In the genomic region with DNA sequence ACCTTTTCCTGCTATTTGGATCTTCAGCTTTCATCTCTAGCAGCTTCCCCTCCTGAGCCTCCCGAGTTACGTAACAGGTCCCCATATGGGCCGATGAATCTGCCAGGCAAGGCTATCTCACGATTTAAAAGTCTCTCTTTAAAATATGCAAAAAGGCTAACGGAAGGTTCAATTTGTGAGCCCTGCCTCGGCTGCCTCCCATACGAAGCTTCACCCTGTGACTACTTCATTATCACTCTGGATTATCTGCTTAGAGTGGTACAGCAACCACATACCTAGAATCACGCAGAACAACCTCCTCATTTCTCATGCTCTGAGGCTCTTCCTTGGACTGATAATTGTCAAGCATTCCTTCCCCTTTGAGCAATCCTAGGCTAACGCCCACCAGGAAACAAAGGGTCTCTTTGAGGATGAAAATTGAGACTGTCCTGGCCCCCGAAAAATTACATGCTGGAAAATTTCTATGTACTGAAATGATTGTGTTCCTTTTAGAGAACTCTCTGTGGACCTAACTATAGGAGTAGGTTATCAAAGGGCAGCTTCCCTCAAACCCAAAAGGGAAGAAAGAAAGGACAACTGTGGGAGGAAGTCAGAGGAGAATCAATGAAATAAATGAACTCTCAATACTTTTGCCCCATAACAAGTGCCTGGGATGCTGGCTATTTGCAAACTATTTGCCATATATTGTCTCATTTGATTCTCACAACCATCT, we compare ENCODE assay signal across 11 cellular contexts.
A peak's percentile ranks its signal among the peaks of the same experiment; 100 is the strongest.
DNase-seq lines count a peak whose midpoint lies in the region; ATAC-seq and TF ChIP-seq lines count a peak whose summit lies in the region.
"Had no signal": no experiment of that assay in that cellular context is flagged by ENCODE, and none has a peak within 500 bp of the region (broad histone marks: within the 10 kb centered on the region; RNA-seq: fewer than 3 reads in every experiment).

No MANE protein-coding gene starts in this region.

- H2AK9ac ChIP-seq in IMR-90 (replicated peaks; ENCODE audit: low read depth, low read length, poor library complexity), result no peak overlapping the region

- DNase-seq in A673 (ENCODE audit: low spot score), result peak; percentile 55
- DNase-seq in IMR-90, result no peak
- no peak for DNase-seq in lower lobe of right lung
- no peak for DNase-seq in glomerular visceral epithelial cell (ENCODE audit: extremely low spot score)
- no peak for DNase-seq in chondrocyte (ENCODE audit: low spot score)
- DNase-seq in D341Med (ENCODE audit: low spot score), result no peak
- no peak for DNase-seq in NCI-H1417 treated with DMSO at 0.1 percent for 48 hours (lab: John Stamatoyannopoulos, UW)
- DNase-seq: activated T-cell treated with anti-CD3 and anti-CD28 coated beads, Interleukin-2, amount 50 U/mL, for 4 hours had no signal

- peak overlapping the region; percentile 70 for H2AK5ac ChIP-seq in IMR-90 (ENCODE audit: low read depth, low read length)

- no peaks in the 10 kb centered on the region for H4K20me1 ChIP-seq in IMR-90 (ENCODE audit: insufficient read depth, low read length)
- H4K20me1 ChIP-seq: BLaER1 had no signal

- intact Hi-C loops in A673 (cut with micrococcal nuclease; ENCODE audit: unreplicated experiment), result no loop called here
- intact Hi-C loops in IMR-90 (cut with micrococcal nuclease), result no loop called here
- intact Hi-C loops in lower lobe of right lung (cut with DNase I), result no loop called here

- H3K56ac ChIP-seq in IMR-90 (ENCODE audit: extremely low read depth, insufficient read depth, low read length), result no peak overlapping the region

- H3K27me3 Mint-ChIP-seq in brain, result no peaks in the 10 kb centered on the region
- H3K27me3 Mint-ChIP-seq in chondrocyte (ENCODE audit: low read depth), result no peaks in the 10 kb centered on the region

- H3K4me3 Mint-ChIP-seq in brain (no peak overlapping the region), chondrocyte (ENCODE audit: unreplicated experiment) (no peak overlapping the region)
- H3K4me3 Mint-ChIP-seq: activated T-cell treated with anti-CD3 and anti-CD28 coated beads, Interleukin-2, amount 50 U/mL, for 4 hours; stimulated activated naive CD8-positive, alpha-beta T cell treated with anti-CD3 and anti-CD28 coated beads, Interleukin-15, Interleukin-2, amounts not matched to agents 100 ng/mL and 50 ng/mL, for 24 hours had no signal

- H2BK120ac ChIP-seq in IMR-90 (ENCODE audit: low read depth, low read length), result peak overlapping the region; percentile 26

- in situ Hi-C loops in IMR-90 (cut with MboI; ENCODE audit: low sequenced_read_pairs), result no loop called here

- H3K9me3 ChIP-seq in A673 (ENCODE audit: low read depth, low read length, poor library complexity, severe bottlenecking), result no peaks in the 10 kb centered on the region
- H3K9me3 ChIP-seq in IMR-90 (ENCODE audit: control insufficient read depth, insufficient read depth, low read length), result no peaks in the 10 kb centered on the region
- H3K9me3 ChIP-seq in lower lobe of right lung, result no peaks in the 10 kb centered on the region
- H3K9me3 ChIP-seq: BLaER1 had no signal

- H4K8ac ChIP-seq in IMR-90 (ENCODE audit: low read depth in 2 of 2, low read length in 2 of 2), result peak overlapping the region; percentile 31 to 39; a peak in 1 of 4 replicates

- peaks cover 7% of the 10 kb centered on the region for H3K4me1 Mint-ChIP-seq in brain
- H3K4me1 Mint-ChIP-seq in chondrocyte (ENCODE audit: low read depth), result peaks cover 38% of the 10 kb centered on the region

- BruUV-seq in A673 (replicated peaks; lab: Mats Ljungman, UMichigan) (no TSS peak), IMR-90 (replicated peaks; lab: Mats Ljungman, UMichigan) (no TSS peak)

- peak overlapping the region; percentile 56; the same call in 1 of the 2 replicates for H2BK20ac ChIP-seq in IMR-90 (ENCODE audit: low read depth, low read length)

- no peak overlapping the region for H3K9ac ChIP-seq in IMR-90 (ENCODE audit: low read depth, low read length)
- H3K9ac ChIP-seq: BLaER1 had no signal

- CTCF ChIA-PET in A673 (lab: Charles Lee), result no interaction called here
- CTCF ChIA-PET in IMR-90 (lab: Yijun Ruan, JAX), result no interaction called here

- H4K91ac ChIP-seq in IMR-90 (ENCODE audit: insufficient read depth, low read depth, low read length), result no peak overlapping the region

- H3K4me3 ChIP-seq in A673 (ENCODE audit: low read depth, low read length, poor library complexity, severe bottlenecking) (no peak overlapping the region), IMR-90 (ENCODE audit: insufficient read depth, low read depth, low read length) (no peak overlapping the region), lower lobe of right lung (no peak overlapping the region)
- H3K4me3 ChIP-seq: BLaER1 had no signal

- peak overlapping the region; percentile 42; the same call in 1 of the 2 replicates for H3K18ac ChIP-seq in IMR-90 (ENCODE audit: low read depth, low read length)

- peaks cover 5% of the 10 kb centered on the region; the same call in 1 of the 2 replicates for H3K9me1 ChIP-seq in IMR-90 (ENCODE audit: insufficient read depth, low read length)

- H3K4me2 ChIP-seq in IMR-90 (ENCODE audit: low read depth, low read length), result no peak overlapping the region
- H3K4me2 ChIP-seq: BLaER1 had no signal

- H3K9me3 Mint-ChIP-seq in brain (no peaks in the 10 kb centered on the region), chondrocyte (ENCODE audit: low read depth) (no peaks in the 10 kb centered on the region)
- H3K9me3 Mint-ChIP-seq: activated T-cell treated with anti-CD3 and anti-CD28 coated beads, Interleukin-2, amount 50 U/mL, for 4 hours; stimulated activated naive CD8-positive, alpha-beta T cell treated with anti-CD3 and anti-CD28 coated beads, Interleukin-15, Interleukin-2, amounts not matched to agents 100 ng/mL and 50 ng/mL, for 24 hours had no signal

- peak overlapping the region; percentile 15; the same call in 1 of the 3 replicates for H2BK15ac ChIP-seq in IMR-90 (ENCODE audit: low read depth, low read length)

- ATAC-seq in IMR-90 (ENCODE audit: low read depth), result no peak
- ATAC-seq in lower lobe of right lung, result peak in 1 of 2 donors; percentile 37
- ATAC-seq: activated T-cell treated with anti-CD3 and anti-CD28 coated beads, Interleukin-2, amount 50 U/mL, for 4 hours had no signal

- no peaks in the 10 kb centered on the region for H3K36me3 ChIP-seq in A673 (ENCODE audit: insufficient read depth, low read length, poor library complexity, severe bottlenecking)
- H3K36me3 ChIP-seq in IMR-90 (ENCODE audit: control insufficient read depth, insufficient read depth, low read length), result no peaks in the 10 kb centered on the region
- no peaks in the 10 kb centered on the region for H3K36me3 ChIP-seq in lower lobe of right lung
- H3K36me3 ChIP-seq: BLaER1 had no signal

- peak overlapping the region; percentile 44 for H3K14ac ChIP-seq in IMR-90 (replicated peaks; ENCODE audit: low read depth, low read length)

- POLR2A ChIA-PET in A673 (lab: Charles Lee; ENCODE audit: low non-redundant PET) (no interaction called here), IMR-90 (lab: Charles Lee; ENCODE audit: unreplicated experiment) (no interaction called here)

- H3K79me1 ChIP-seq in IMR-90 (ENCODE audit: low read depth in 1 of 2, low read length in 2 of 2), result no peaks in the 10 kb centered on the region

- no peak overlapping the region for H2BK5ac ChIP-seq in IMR-90 (ENCODE audit: low read depth, low read length, poor library complexity, severe bottlenecking)

- TF ChIP-seq RAD21 in IMR-90 (IDR thresholded peaks at IDR 0.05; ENCODE audit: low read length), result no peak

- no peaks in the 10 kb centered on the region for H3K27me3 ChIP-seq in A673 (replicated peaks; ENCODE audit: insufficient read depth, low read depth, low read length, poor library complexity)
- H3K27me3 ChIP-seq in IMR-90 (ENCODE audit: control insufficient read depth, insufficient read depth, low read length), result no peaks in the 10 kb centered on the region
- H3K27me3 ChIP-seq in lower lobe of right lung (ENCODE audit: low read depth), result no peaks in the 10 kb centered on the region
- H3K27me3 ChIP-seq: BLaER1 had no signal

- TF ChIP-seq POLR2A in IMR-90 (IDR thresholded peaks at IDR 0.05; ENCODE audit: low read depth, low read length), result no peak

- H3K27ac Mint-ChIP-seq in brain (peak overlapping the region in 3 of 5 experiments; percentile 31 to 54 (median 37)), chondrocyte (ENCODE audit: unreplicated experiment) (no peak overlapping the region)
- H3K27ac Mint-ChIP-seq: stimulated activated naive CD8-positive, alpha-beta T cell treated with anti-CD3 and anti-CD28 coated beads, Interleukin-15, Interleukin-2, amounts not matched to agents 100 ng/mL and 50 ng/mL, for 24 hours had no signal

- dilution Hi-C loops in IMR-90 (cut with HindIII; ENCODE audit: low sequenced_read_pairs, unreplicated experiment), result no loop called here

- H3K23ac ChIP-seq in IMR-90 (ENCODE audit: low read depth, low read length), result no peak overlapping the region

- H3K27ac ChIP-seq in A673 (ENCODE audit: low read depth, low read length, poor library complexity, severe bottlenecking), result peak overlapping the region; percentile 4
- no peak overlapping the region for H3K27ac ChIP-seq in IMR-90 (ENCODE audit: insufficient read depth, low read length)
- peak overlapping the region; percentile 16 for H3K27ac ChIP-seq in lower lobe of right lung
- H3K27ac ChIP-seq: BLaER1 had no signal

- WGBS in IMR-90 (ENCODE audit: extremely low coverage in 2 of 2, insufficient read length in 1 of 2), 2 experiments, result no CpG with 5 or more reads among the region's 10 CpGs

- TF ChIP-seq CTCF in A673 (conservative IDR thresholded peaks at IDR 0.05; ENCODE audit: low read depth, low read length) (no peak), IMR-90 (conservative IDR thresholded peaks at IDR 0.05; ENCODE audit: low read depth, low read length) (no peak), brain (conservative IDR thresholded peaks at IDR 0.05) (no peak), lower lobe of right lung (IDR thresholded peaks at IDR 0.05) (no peak), chondrocyte (IDR thresholded peaks at IDR 0.05) (no peak)

- H3K4ac ChIP-seq in IMR-90 (ENCODE audit: low read depth, low read length), result peak overlapping the region; percentile 24

- no peak overlapping the region for H4K5ac ChIP-seq in IMR-90 (ENCODE audit: low read depth, low read length)

- H3K36me3 Mint-ChIP-seq in brain (no peaks in the 10 kb centered on the region), chondrocyte (ENCODE audit: low read depth) (no peaks in the 10 kb centered on the region)

- no peak overlapping the region for H2AFZ ChIP-seq in IMR-90 (replicated peaks; ENCODE audit: low read length, poor library complexity)

- H3K4me1 ChIP-seq in A673 (ENCODE audit: insufficient read depth, low read length, poor library complexity, severe bottlenecking), result peaks cover 15% of the 10 kb centered on the region
- peaks cover 12% of the 10 kb centered on the region for H3K4me1 ChIP-seq in IMR-90 (ENCODE audit: control insufficient read depth, insufficient read depth, low read length)
- peaks cover 32% of the 10 kb centered on the region for H3K4me1 ChIP-seq in lower lobe of right lung

TF ChIP-seq in IMR-90, 13 proteins besides CTCF, POLR2A, EP300 and RAD21 (continues in another document):
- no peak for TF ChIP-seq SMC3 (IDR thresholded peaks at IDR 0.05; ENCODE audit: low read depth, low read length)
